Comparison of ENCODE assay signal across 17 cellular contexts in the genomic region with DNA sequence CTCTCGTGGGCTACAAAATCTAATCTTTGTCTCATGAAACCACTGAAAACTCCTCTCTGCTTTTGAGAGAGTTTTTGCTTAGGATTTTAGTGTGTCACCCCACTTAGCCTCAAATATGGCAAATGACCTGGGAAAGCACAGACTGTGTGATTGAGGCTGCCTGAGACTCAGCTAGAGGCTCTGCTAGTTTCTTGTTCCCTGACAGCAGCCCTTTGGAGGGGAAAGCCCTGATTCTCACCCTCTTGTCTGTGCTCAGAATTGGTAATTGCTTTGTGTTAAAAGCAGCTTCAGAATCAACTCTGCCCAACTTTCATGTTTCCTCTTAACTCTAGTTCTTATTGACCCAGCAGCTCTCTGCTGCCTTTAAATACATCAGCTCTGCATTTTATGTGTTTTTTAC.
DNase-seq lines count a peak whose midpoint lies in the region; ATAC-seq, FAIRE-seq and TF ChIP-seq lines count a peak whose summit lies in the region.
"Had no signal": no experiment of that assay in that cellular context is flagged by ENCODE, and none has a peak within 500 bp of the region (broad histone marks: within the 10 kb centered on the region; RNA-seq: fewer than 3 reads in every experiment).

No MANE protein-coding gene starts in this region.

- 0 out of 7 replicates have a peak, but pooled peaks cover 0 to 2% (median 0%) of the 10 kb centered on the region in 4 experiments for H3K4me1 ChIP-seq in H1 (replicated peaks in 1 of 4; ENCODE audit: control insufficient read depth in 3 of 4, insufficient read depth in 4 of 4, low read length in 3 of 4)
- H3K4me1 ChIP-seq in neural progenitor cell, result peaks cover 35% of the 10 kb centered on the region

- H2BK5ac ChIP-seq in H1 (ENCODE audit: low read depth, low read length), result no peak overlapping the region

- H3K4me3 ChIP-seq in H1 (ENCODE audit: extremely low read depth in 1 of 4, insufficient read depth in 2 of 4, low read depth in 3 of 4, low read length in 4 of 4) (no peak overlapping the region), neural progenitor cell (no peak overlapping the region)
- H3K4me3 ChIP-seq: GM23248, HAP-1 had no signal

- no peaks in the 10 kb centered on the region for H3K79me1 ChIP-seq in H1 (ENCODE audit: low read depth, low read length)

- no peak overlapping the region for H2AK5ac ChIP-seq in H1 (ENCODE audit: low read depth, low read length)

- no peak for TF ChIP-seq RAD21 in H1 (IDR thresholded peaks at IDR 0.05 in 1 of 2, conservative IDR thresholded peaks at IDR 0.05 in 1 of 2; ENCODE audit: low read depth in 2 of 2, low read length in 2 of 2)

- H3K9ac ChIP-seq in H1 (replicated peaks in 1 of 4; ENCODE audit: extremely low read depth in 1 of 4, low read depth in 3 of 4, low read length in 3 of 4) (no peak overlapping the region), neural progenitor cell (no peak overlapping the region)
- H3K9ac ChIP-seq: GM23248 had no signal

- TF ChIP-seq CTCF in H1 (IDR thresholded peaks at IDR 0.05; ENCODE audit: control extremely low read depth in 1 of 3, insufficient read depth in 1 of 3, low read depth in 1 of 3, low read length in 3 of 3) (no peak), neural progenitor cell (IDR thresholded peaks at IDR 0.05) (no peak)

- H3K79me2 ChIP-seq in H1 (ENCODE audit: control insufficient read depth in 1 of 2, insufficient read depth in 2 of 2, low read length in 2 of 2) (no peaks in the 10 kb centered on the region), neural progenitor cell (ENCODE audit: low read depth) (no peaks in the 10 kb centered on the region)

- no peak overlapping the region for H4K91ac ChIP-seq in H1 (replicated peaks; ENCODE audit: insufficient read length, low read length)

- no peak overlapping the region for H3K27ac ChIP-seq in H1 (ENCODE audit: low read depth, low read length)
- peak overlapping the region; percentile 16 for H3K27ac ChIP-seq in neural progenitor cell
- H3K27ac ChIP-seq: GM23248 had no signal

- 75% methylated on average over 1 of the region's 1 CpG; no CpG with 5 or more reads in 1 of the 2 experiments for WGBS in H1 (ENCODE audit: extremely low coverage in 1 of 2, insufficient coverage in 1 of 2, insufficient read length in 1 of 2, insufficient replicate concordance in 2 of 2, low coverage in 1 of 2, low lambda C conversion rate in 2 of 2, missing lambda C conversion rate in 1 of 2), 2 experiments

- no peak overlapping the region for H3K56ac ChIP-seq in H1 (replicated peaks; ENCODE audit: insufficient read length, low read depth, low read length)

- no peaks in the 10 kb centered on the region for H4K20me1 ChIP-seq in H1 (replicated peaks in 1 of 2; ENCODE audit: control insufficient read depth in 1 of 2, insufficient read depth in 2 of 2, low read length in 2 of 2)
- H4K20me1 ChIP-seq in neural progenitor cell (ENCODE audit: low read depth), result no peaks in the 10 kb centered on the region

- H2BK15ac ChIP-seq in H1 (ENCODE audit: low read length), result no peak overlapping the region

- CTCF ChIA-PET in H1 (lab: Charles Lee; ENCODE audit: partially characterized antibody), result interaction anchor here (1.0 to 2.2 kb wide), 4 partner anchors 13 to 112 kb away, joined by 3 to 7 read pairs (median 3); no protein-coding TSS in a partner anchor

- no peaks in the 10 kb centered on the region for H3K27me3 Mint-ChIP-seq in neural progenitor cell (ENCODE audit: insufficient read depth, low read depth)
- H3K27me3 Mint-ChIP-seq: CD4-positive, alpha-beta T cell had no signal

- H4K5ac ChIP-seq in H1 (ENCODE audit: insufficient read length, low read depth, low read length), result no peak overlapping the region

- H3K9me3 ChIP-seq in H1 (ENCODE audit: insufficient read depth in 2 of 2, low read depth in 1 of 2, low read length in 1 of 2), result no peaks in the 10 kb centered on the region
- no peaks in the 10 kb centered on the region for H3K9me3 ChIP-seq in neural progenitor cell (ENCODE audit: low read depth)
- H3K9me3 ChIP-seq: HAP-1 had no signal

- H3K27me3 ChIP-seq in H1 (replicated peaks in 1 of 4; ENCODE audit: control insufficient read depth in 3 of 4, extremely low read depth in 1 of 4, insufficient read depth in 3 of 4, low read length in 3 of 4) (no peaks in the 10 kb centered on the region), neural progenitor cell (no peaks in the 10 kb centered on the region)

- peak overlapping the region; percentile 91 for H2AFZ ChIP-seq in H1 (ENCODE audit: low read length)
- H2AFZ ChIP-seq in neural progenitor cell (replicated peaks), result peak overlapping the region; percentile 43
- H2AFZ ChIP-seq: GM23248 had no signal

- H3K9me3 Mint-ChIP-seq in neural progenitor cell, result peaks cover under 1% of the 10 kb centered on the region
- H3K9me3 Mint-ChIP-seq: CD4-positive, alpha-beta T cell had no signal

- H3K27ac Mint-ChIP-seq in neural progenitor cell, result no peak overlapping the region
- H3K27ac Mint-ChIP-seq: CD4-positive, alpha-beta T cell had no signal

- POLR2A ChIA-PET in H1 (lab: Charles Lee; ENCODE audit: partially characterized antibody), result no interaction called here

- ATAC-seq in GM18868 (IDR thresholded peaks at IDR 0.05; ENCODE audit: unreplicated experiment) (peak; percentile 53), HG03432 (IDR thresholded peaks at IDR 0.05; ENCODE audit: unreplicated experiment) (peak; percentile 44), HG03378 (IDR thresholded peaks at IDR 0.05; ENCODE audit: unreplicated experiment) (no peak)

- FAIRE-seq in H1 (lab: Jason Lieb, UNC), result peak; percentile 55

- H3K36me3 ChIP-seq in H1 (ENCODE audit: control insufficient read depth in 2 of 4, insufficient read depth in 4 of 4, low read length in 3 of 4) (no peaks in the 10 kb centered on the region), neural progenitor cell (no peaks in the 10 kb centered on the region)
- H3K36me3 ChIP-seq: HAP-1 had no signal

- no peak for DNase-seq in H1 (ENCODE audit: low read depth in 1 of 2, low spot score in 2 of 2)
- DNase-seq in neural progenitor cell (ENCODE audit: low spot score), result peak; percentile 28
- DNase-seq in NCI-H1092 treated with DMSO at 0.1 percent for 48 hours (lab: John Stamatoyannopoulos, UW), result no peak
- no peak for DNase-seq in NOMO-1 treated with DMSO at 0.1 percent for 48 hours (lab: John Stamatoyannopoulos, UW; ENCODE audit: unreplicated experiment)
- no peak for DNase-seq in cerebellar nuclear complex (lab: John Stamatoyannopoulos, UW)
- DNase-seq: ACHN; C1 segment of cervical spinal cord; Calu3; CD4-positive, alpha-beta T cell; DMS 273 treated with DMSO at 0.1 percent for 48 hours; GM23248; IMR-90; KBM-7 had no signal

- H2BK20ac ChIP-seq in H1 (ENCODE audit: low read length), result no peak overlapping the region

- no peak overlapping the region for H3K4me3 Mint-ChIP-seq in neural progenitor cell
- H3K4me3 Mint-ChIP-seq: CD4-positive, alpha-beta T cell had no signal

- peaks cover 14% of the 10 kb centered on the region for H3K4me1 Mint-ChIP-seq in neural progenitor cell

- no peak overlapping the region for H2BK12ac ChIP-seq in H1 (ENCODE audit: low read depth, low read length)

- no peak for TF ChIP-seq EP300 in H1 (IDR thresholded peaks at IDR 0.05; ENCODE audit: borderline replicate concordance in 1 of 2, low read depth in 2 of 2, low read length in 2 of 2)

- H3K4ac ChIP-seq in H1 (replicated peaks; ENCODE audit: insufficient read length, low read depth, low read length), result no peak overlapping the region

- no peak overlapping the region for H3K18ac ChIP-seq in H1 (ENCODE audit: extremely low read depth, low read length)

- no peak overlapping the region for H4K8ac ChIP-seq in H1 (ENCODE audit: extremely low read depth, insufficient read depth, low read length)

- H2BK120ac ChIP-seq in H1 (replicated peaks; ENCODE audit: low read depth, low read length), result no peak overlapping the region

- H3K23ac ChIP-seq in H1 (ENCODE audit: insufficient read length), result no peak overlapping the region

- no peak for TF ChIP-seq POLR2A in H1 (IDR thresholded peaks at IDR 0.05; ENCODE audit: control extremely low read depth in 1 of 2, low read depth in 2 of 2, low read length in 2 of 2)

- peaks cover 13% of the 10 kb centered on the region for H3F3A ChIP-seq in neural progenitor cell (ENCODE audit: low read depth)

- H3K36me3 Mint-ChIP-seq in neural progenitor cell, result no peaks in the 10 kb centered on the region

- H3K14ac ChIP-seq in H1 (ENCODE audit: insufficient read length), result no peak overlapping the region

- H3K23me2 ChIP-seq in H1 (ENCODE audit: low read depth, low read length), result no peaks in the 10 kb centered on the region

- H3K4me2 ChIP-seq in H1 (ENCODE audit: insufficient read depth in 1 of 2, low read depth in 2 of 2, low read length in 2 of 2), result no peak overlapping the region
- H3K4me2 ChIP-seq in neural progenitor cell, result peak overlapping the region; percentile 8

TF ChIP-seq in H1, 55 proteins besides CTCF, POLR2A, EP300 and RAD21:
- TF ChIP-seq CREB1 (IDR thresholded peaks at IDR 0.05) (no peak), POU5F1 (IDR thresholded peaks at IDR 0.05; ENCODE audit: low read depth, low read length) (no peak), BRCA1 (IDR thresholded peaks at IDR 0.05; ENCODE audit: low read depth, low read length) (no peak), POLR2AphosphoS5 (IDR thresholded peaks at IDR 0.05; ENCODE audit: low read depth, low read length) (no peak), PHF8 (conservative IDR thresholded peaks at IDR 0.05; ENCODE audit: low read depth, low read length) (no peak), RNF2 (IDR thresholded peaks at IDR 0.05; ENCODE audit: borderline replicate concordance, low read depth, low read length, missing control alignments, poor library complexity, severe bottlenecking) (no peak), CBX8 (IDR thresholded peaks at IDR 0.05; ENCODE audit: borderline replicate concordance, low read depth, low read length) (no peak), CTBP2 (IDR thresholded peaks at IDR 0.05; ENCODE audit: borderline replicate concordance, insufficient read depth, insufficient read length, low read length) (no peak), CHD2 (IDR thresholded peaks at IDR 0.05; ENCODE audit: low read length) (no peak), KDM5A (IDR thresholded peaks at IDR 0.05; ENCODE audit: low read length) (no peak)
